8 cellular contexts compared by ENCODE assay signal in the genomic region with DNA sequence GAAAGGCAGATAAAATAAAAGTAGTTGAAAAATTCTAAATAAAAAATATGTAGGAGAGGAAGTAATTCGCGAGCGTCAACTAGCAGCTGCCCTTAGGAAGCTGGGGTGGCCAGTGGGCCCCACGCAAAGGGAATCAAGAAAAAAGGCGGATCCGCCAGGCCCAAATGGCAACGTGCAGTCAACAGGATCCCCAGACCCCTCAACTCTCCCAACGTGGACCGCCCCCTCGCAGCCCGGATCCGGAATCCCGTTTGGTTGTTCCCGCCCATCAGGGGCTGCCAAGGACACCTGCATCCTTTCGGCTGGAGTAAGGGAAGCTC. TPM values are rescaled to one million over a fixed set of nuclear protein-coding genes. Genes with fewer than 3 reads are reported as not detected.
DNase-seq lines count a peak whose midpoint lies in the region; ATAC-seq lines count a peak whose summit lies in the region.

No MANE protein-coding gene starts in this region.

- peaks cover 26% of the 10 kb centered on the region for H3K4me1 Mint-ChIP-seq in activated CD4-positive, alpha-beta T cell treated with anti-CD3 and anti-CD28 coated beads, Interleukin-2, amount 10 ng/mL, durations not matched to agents 7 days and 5 days
- peaks cover 28% of the 10 kb centered on the region for H3K4me1 Mint-ChIP-seq in activated naive CD8-positive, alpha-beta T cell treated with anti-CD3 and anti-CD28 coated beads, Interleukin-2, amount 50 U/mL, for 24 hours

- POLR2A ChIA-PET in activated CD4-positive, alpha-beta T cell treated with anti-CD3 and anti-CD28 coated beads, Interleukin-2, amount 10 ng/mL, durations not matched to agents 7 days and 5 days (lab: Charles Lee) = interaction anchor here (1.1 kb wide), 1 partner anchor 41 kb away, joined by 3 read pairs; no protein-coding TSS in a partner anchor

- CTCF ChIA-PET in activated CD4-positive, alpha-beta T cell treated with anti-CD3 and anti-CD28 coated beads, Interleukin-2, amount 10 ng/mL, durations not matched to agents 7 days and 5 days (lab: Charles Lee) = interaction anchor here (0.7 to 1.3 kb wide), 2 partner anchors 31 to 178 kb away, joined by 3 to 6 read pairs; a partner anchor contains a TSS

- peak; percentile 21 for ATAC-seq in HG03135 (IDR thresholded peaks at IDR 0.05; ENCODE audit: unreplicated experiment)
- peak; percentile 39 for ATAC-seq in activated naive CD8-positive, alpha-beta T cell treated with anti-CD3 and anti-CD28 coated beads, Interleukin-2, amount 50 U/mL, for 24 hours

- no peaks in the 10 kb centered on the region for H3K9me3 Mint-ChIP-seq in activated CD4-positive, alpha-beta T cell treated with anti-CD3 and anti-CD28 coated beads, Interleukin-2, amount 10 ng/mL, durations not matched to agents 7 days and 5 days
- no peaks in the 10 kb centered on the region for H3K9me3 Mint-ChIP-seq in activated naive CD8-positive, alpha-beta T cell treated with anti-CD3 and anti-CD28 coated beads, Interleukin-2, amount 50 U/mL, for 24 hours

- H3K27ac ChIP-seq in substantia nigra (ENCODE audit: low read depth, low read length, poor library complexity, severe bottlenecking) = peak overlapping the region; percentile 91

- peak overlapping the region; percentile 92 for H3K27ac Mint-ChIP-seq in activated CD4-positive, alpha-beta T cell treated with anti-CD3 and anti-CD28 coated beads, Interleukin-2, amount 10 ng/mL, durations not matched to agents 7 days and 5 days
- H3K27ac Mint-ChIP-seq in activated naive CD8-positive, alpha-beta T cell treated with anti-CD3 and anti-CD28 coated beads, Interleukin-2, amount 50 U/mL, for 24 hours = peak overlapping the region; percentile 96

- no peaks in the 10 kb centered on the region for H3K27me3 Mint-ChIP-seq in activated CD4-positive, alpha-beta T cell treated with anti-CD3 and anti-CD28 coated beads, Interleukin-2, amount 10 ng/mL, durations not matched to agents 7 days and 5 days
- no peaks in the 10 kb centered on the region for H3K27me3 Mint-ChIP-seq in activated naive CD8-positive, alpha-beta T cell treated with anti-CD3 and anti-CD28 coated beads, Interleukin-2, amount 50 U/mL, for 24 hours

- no peak for DNase-seq in activated CD4-positive, alpha-beta T cell treated with anti-CD3 and anti-CD28 coated beads, Interleukin-2, amount 10 ng/mL, durations not matched to agents 7 days and 5 days
- no peak for DNase-seq in activated CD4-positive, alpha-beta T cell treated with anti-CD3 and anti-CD28 coated beads for 4 hours
- DNase-seq in activated naive CD8-positive, alpha-beta T cell treated with anti-CD3 and anti-CD28 coated beads, Interleukin-2, amount 50 U/mL, for 24 hours = no peak
- DNase-seq in inferior parietal cortex (ENCODE audit: extremely low spot score) (peak; percentile 2), substantia nigra (lab: John Stamatoyannopoulos, UW) (peak in 4 of 49 donors; percentile 37 to 86 (median 71)), AML-193 (lab: John Stamatoyannopoulos, UW) (no peak), NCI-H187 (lab: John Stamatoyannopoulos, UW) (no peak)

- H3K4me3 Mint-ChIP-seq in activated CD4-positive, alpha-beta T cell treated with anti-CD3 and anti-CD28 coated beads, Interleukin-2, amount 10 ng/mL, durations not matched to agents 7 days and 5 days = peak overlapping the region; percentile 88
- H3K4me3 Mint-ChIP-seq in activated naive CD8-positive, alpha-beta T cell treated with anti-CD3 and anti-CD28 coated beads, Interleukin-2, amount 50 U/mL, for 24 hours = peak overlapping the region; percentile 94

- peaks cover 6% of the 10 kb centered on the region for H3K36me3 Mint-ChIP-seq in activated CD4-positive, alpha-beta T cell treated with anti-CD3 and anti-CD28 coated beads, Interleukin-2, amount 10 ng/mL, durations not matched to agents 7 days and 5 days (ENCODE audit: low read depth)
- H3K36me3 Mint-ChIP-seq in activated naive CD8-positive, alpha-beta T cell treated with anti-CD3 and anti-CD28 coated beads, Interleukin-2, amount 50 U/mL, for 24 hours (ENCODE audit: low read depth) = peaks cover 3% of the 10 kb centered on the region

RNA-seq across cellular contexts. Expression of a gene that starts 0.3 kb away (rescaled TPM):
- 1 to 10 TPM; 1.6 to 1.7 TPM for total RNA-seq in activated CD4-positive, alpha-beta T cell treated with anti-CD3 and anti-CD28 coated beads, Interleukin-2, amount 10 ng/mL, durations not matched to agents 7 days and 5 days

RNA-seq across cellular contexts. Expression of a gene that starts 0.7 kb away (rescaled TPM):
- 1 to 10 TPM; 8.1 to 9.3 TPM for total RNA-seq in activated CD4-positive, alpha-beta T cell treated with anti-CD3 and anti-CD28 coated beads, Interleukin-2, amount 10 ng/mL, durations not matched to agents 7 days and 5 days

RNA-seq across cellular contexts. Expression of a gene that starts 30.5 kb away (rescaled TPM):
- total RNA-seq in activated CD4-positive, alpha-beta T cell treated with anti-CD3 and anti-CD28 coated beads, Interleukin-2, amount 10 ng/mL, durations not matched to agents 7 days and 5 days = 10 to 100 TPM; 11.6 to 12.9 TPM

RNA-seq across cellular contexts. Expression of a gene that starts 41.2 kb away (rescaled TPM):
- total RNA-seq in activated CD4-positive, alpha-beta T cell treated with anti-CD3 and anti-CD28 coated beads, Interleukin-2, amount 10 ng/mL, durations not matched to agents 7 days and 5 days = 10 to 100 TPM; 65.8 to 69.6 TPM
